Comparison of ENCODE assay signal across 8 cellular contexts in genomic region chr9:124220551-124221451, GRCh38. TPM values are rescaled to one million over a fixed set of nuclear protein-coding genes. Genes with fewer than 3 reads are reported as not detected.
DNase-seq lines count a peak whose midpoint lies in the region; ATAC-seq and TF ChIP-seq lines count a peak whose summit lies in the region.

No MANE protein-coding gene starts in this region.

- H3K27me3 ChIP-seq in ACC112 (ENCODE audit: insufficient read depth, low read length): no peaks in the 10 kb centered on the region
- no peaks in the 10 kb centered on the region for H3K27me3 ChIP-seq in HL-60 (ENCODE audit: insufficient read depth, poor library complexity, severe bottlenecking)
- no peaks in the 10 kb centered on the region for H3K27me3 ChIP-seq in left lung

- peaks cover 43% of the 10 kb centered on the region for H3K4me1 ChIP-seq in ACC112 (ENCODE audit: control insufficient read depth, insufficient read depth, low read length, unreplicated experiment)
- H3K4me1 ChIP-seq in left lung: peaks cover 17 to 87% of the 10 kb centered on the region in 2 donors

- H3K79me2 ChIP-seq in ACC112 (ENCODE audit: control insufficient read depth, insufficient read depth, low read length, unreplicated experiment): no peaks in the 10 kb centered on the region

- H3K27ac ChIP-seq in ACC112 (ENCODE audit: low read depth, low read length) (peak overlapping the region; percentile 37), HL-60 (replicated peaks) (peak overlapping the region; percentile 74), left lung (peak overlapping the region; percentile 41 to 89)

- H3K27ac Mint-ChIP-seq in osteocyte (ENCODE audit: unreplicated experiment): no peak overlapping the region

- peak overlapping the region; percentile 14; the same call in 1 of the 2 replicates for H3K4me3 ChIP-seq in ACC112 (ENCODE audit: low read depth, low read length)
- no peak overlapping the region for H3K4me3 ChIP-seq in HL-60 (replicated peaks; ENCODE audit: insufficient read depth, low read length)
- H3K4me3 ChIP-seq in astrocyte of the cerebellum (ENCODE audit: low read depth, low read length): no peak overlapping the region
- H3K4me3 ChIP-seq in left lung: no peak overlapping the region

- peaks cover 6% of the 10 kb centered on the region for H3K4me1 Mint-ChIP-seq in osteocyte (ENCODE audit: unreplicated experiment)

- peak; percentile 69 for ATAC-seq in left lung
- ATAC-seq in GM21737 (IDR thresholded peaks at IDR 0.05; ENCODE audit: unreplicated experiment): no peak

- no peaks in the 10 kb centered on the region for H3K9me3 Mint-ChIP-seq in osteocyte (ENCODE audit: unreplicated experiment)

- TF ChIP-seq CTCF in HL-60 (IDR thresholded peaks at IDR 0.05; ENCODE audit: insufficient read depth, low read length): no peak
- TF ChIP-seq CTCF in astrocyte of the cerebellum (IDR thresholded peaks at IDR 0.05; ENCODE audit: low read depth, low read length, missing control alignments): no peak
- TF ChIP-seq CTCF in left lung (IDR thresholded peaks at IDR 0.05): no peak
- no peak for TF ChIP-seq CTCF in osteocyte (IDR thresholded peaks at IDR 0.05)
- TF ChIP-seq CTCF in GM10266 (IDR thresholded peaks at IDR 0.05; ENCODE audit: control insufficient read depth, insufficient read depth, low read depth, missing control alignments): no peak

- peak in 1 of 2 experiments; percentile 66 for DNase-seq in HL-60 (ENCODE audit: low read depth in 1 of 2, low spot score in 1 of 2)
- DNase-seq in astrocyte of the cerebellum (ENCODE audit: low read depth): peak; percentile 40
- peak in 1 of 2 donors; percentile 53 for DNase-seq in left lung
- no peak for DNase-seq in iPS-NIHi7 (ENCODE audit: extremely low spot score)
- no peak for DNase-seq in osteocyte (ENCODE audit: extremely low spot score, unreplicated experiment)
- no peak for DNase-seq in GM10266 (ENCODE audit: extremely low spot score)

- no peak overlapping the region for H3K4me3 Mint-ChIP-seq in osteocyte (ENCODE audit: unreplicated experiment)

- intact Hi-C loops in left lung (cut with DNase I): no loop called here

- no peaks in the 10 kb centered on the region for H3K36me3 Mint-ChIP-seq in osteocyte (ENCODE audit: unreplicated experiment)

- H3K27me3 Mint-ChIP-seq in osteocyte (ENCODE audit: unreplicated experiment): peaks cover 8% of the 10 kb centered on the region

- in situ Hi-C loops in astrocyte of the cerebellum (cut with HindIII; ENCODE audit: low sequenced_read_pairs): loop anchor here (5.0 kb wide), 1 partner anchor 72 kb away; no protein-coding TSS in a partner anchor

- H3K9me3 ChIP-seq in left lung: no peaks in the 10 kb centered on the region

- H2AFZ ChIP-seq in ACC112 (ENCODE audit: low read length, unreplicated experiment): peak overlapping the region; percentile 80

- H3K36me3 ChIP-seq in ACC112 (ENCODE audit: insufficient read depth, low read length) (no peaks in the 10 kb centered on the region), left lung (no peaks in the 10 kb centered on the region)

RNA-seq across cellular contexts. Expression of gene NEK6, which starts 36.9 kb away (rescaled TPM):
- total RNA-seq in left lung (100 to 1,000 TPM; 104 to 132 TPM), osteocyte (111 and 115 TPM in 2 replicates)
